In the genomic region with DNA sequence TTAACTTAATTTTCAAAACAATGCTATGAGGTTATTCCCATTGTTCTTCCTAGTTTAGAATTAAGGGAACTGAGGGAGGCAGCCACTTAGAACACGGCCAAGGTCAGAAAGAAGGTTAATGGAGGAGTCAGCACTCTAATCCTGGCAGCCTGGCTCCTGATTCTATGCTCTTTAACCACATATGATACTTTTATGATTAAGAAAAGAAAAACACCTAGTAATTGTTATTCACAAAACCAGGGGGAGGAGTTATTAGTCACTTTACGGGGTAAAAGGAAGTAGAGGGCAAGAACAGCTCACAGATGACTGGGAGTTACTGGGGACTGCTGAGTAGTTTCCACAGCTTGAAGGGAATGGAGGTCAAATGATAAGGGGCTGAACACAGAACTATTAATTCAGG, we compare ENCODE assay signal across 8 cellular contexts. TPM values are rescaled to one million over a fixed set of nuclear protein-coding genes. Genes with fewer than 3 reads are reported as not detected.
DNase-seq lines count a peak whose midpoint lies in the region; ATAC-seq, FAIRE-seq and TF ChIP-seq lines count a peak whose summit lies in the region.

No MANE protein-coding gene starts in this region.

- no peak overlapping the region for H2BK12ac ChIP-seq in neuronal stem cell (ENCODE audit: low read length)

- H3K18ac ChIP-seq in neuronal stem cell (ENCODE audit: low read length) = no peak overlapping the region

- H4K8ac ChIP-seq in neuronal stem cell (ENCODE audit: low read depth, low read length) = no peak overlapping the region

- H3K36me3 Mint-ChIP-seq in effector memory CD8-positive, alpha-beta T cell (ENCODE audit: insufficient read depth) = no peaks in the 10 kb centered on the region

- H4K91ac ChIP-seq in neuronal stem cell (ENCODE audit: low read depth, low read length, poor library complexity) = no peak overlapping the region

- no peak for FAIRE-seq in D721Med (lab: Jason Lieb, UNC)

- H2AFZ ChIP-seq in neuronal stem cell (ENCODE audit: low read length) = no peak overlapping the region

- no peaks in the 10 kb centered on the region for H3K9me3 ChIP-seq in neuronal stem cell (replicated peaks in 1 of 2; ENCODE audit: control insufficient read depth in 2 of 2, insufficient read depth in 1 of 2, low read depth in 1 of 2, low read length in 2 of 2)

- peaks cover 0 to 6% of the 10 kb centered on the region in 2 donors for H3K27me3 Mint-ChIP-seq in effector memory CD8-positive, alpha-beta T cell

- no CpG with 5 or more reads among the region's 2 CpGs for WGBS in neuronal stem cell (ENCODE audit: extremely low coverage in 2 of 2, insufficient read length in 2 of 2, insufficient replicate concordance in 1 of 2), 2 donors

- no peaks in the 10 kb centered on the region for H3K4me1 Mint-ChIP-seq in effector memory CD8-positive, alpha-beta T cell (ENCODE audit: low read depth in 2 of 2)

- H3K4me2 ChIP-seq in neuronal stem cell (ENCODE audit: insufficient read depth, low read length, poor library complexity, severe bottlenecking) = no peak overlapping the region

- H3K27me3 ChIP-seq in neuronal stem cell (ENCODE audit: control insufficient read depth in 3 of 3, insufficient read depth in 3 of 3, low read depth in 1 of 3, low read length in 3 of 3) = no peaks in the 10 kb centered on the region

- H3K9me3 Mint-ChIP-seq in effector memory CD8-positive, alpha-beta T cell = no peaks in the 10 kb centered on the region

- TF ChIP-seq CTCF in fibroblast of mammary gland (conservative IDR thresholded peaks at IDR 0.05; ENCODE audit: control insufficient read depth, insufficient read depth, low read depth, low read length) (no peak), D721Med (IDR thresholded peaks at IDR 0.05; ENCODE audit: insufficient read depth, missing control alignments) (no peak)

- intact Hi-C loops in head of caudate nucleus (cut with DNase I) = no loop called here

- DNase-seq in CMK (ENCODE audit: low read depth) (peak; percentile 24), Kasumi-1 (lab: John Stamatoyannopoulos, UW) (peak; percentile 45 to 55), fibroblast of mammary gland (ENCODE audit: low read depth) (peak; percentile 83), D721Med (ENCODE audit: insufficient read length, low spot score) (no peak), head of caudate nucleus (no peak), neuronal stem cell (ENCODE audit: low spot score) (no peak)
- DNase-seq in effector memory CD8-positive, alpha-beta T cell = no peak

- H2BK120ac ChIP-seq in neuronal stem cell (ENCODE audit: low read depth, low read length) = no peak overlapping the region

- H3K27ac Mint-ChIP-seq in effector memory CD8-positive, alpha-beta T cell = no peak overlapping the region

- H3K36me3 ChIP-seq in neuronal stem cell (replicated peaks in 1 of 2; ENCODE audit: control insufficient read depth in 2 of 2, insufficient read depth in 2 of 2, low read length in 2 of 2) = no peaks in the 10 kb centered on the region

- no peak overlapping the region for H2AK5ac ChIP-seq in neuronal stem cell (ENCODE audit: low read depth, low read length)

- H3K23ac ChIP-seq in neuronal stem cell (ENCODE audit: low read depth, low read length, poor library complexity) = no peak overlapping the region

- peaks cover 0 to 5% of the 10 kb centered on the region in 2 donors for H3K4me1 ChIP-seq in neuronal stem cell (ENCODE audit: control insufficient read depth in 2 of 2, insufficient read depth in 1 of 2, low read depth in 1 of 2, low read length in 2 of 2)

- no peak overlapping the region for H3K14ac ChIP-seq in neuronal stem cell (ENCODE audit: low read length)

- H3K4me3 ChIP-seq in fibroblast of mammary gland (ENCODE audit: control insufficient read depth, low read depth, low read length) = no peak overlapping the region
- no peak overlapping the region for H3K4me3 ChIP-seq in neuronal stem cell (ENCODE audit: low read length in 2 of 2)

- H2BK15ac ChIP-seq in neuronal stem cell (ENCODE audit: low read length) = no peak overlapping the region

- ATAC-seq in GM21529 (IDR thresholded peaks at IDR 0.05; ENCODE audit: unreplicated experiment) = peak; percentile 74
- ATAC-seq in effector memory CD8-positive, alpha-beta T cell (replicated peaks) = no peak

- no peak overlapping the region for H3K27ac ChIP-seq in neuronal stem cell (replicated peaks; ENCODE audit: low read length)

- no peak overlapping the region for H2BK5ac ChIP-seq in neuronal stem cell (ENCODE audit: low read length)

- no peaks in the 10 kb centered on the region for H3K79me1 ChIP-seq in neuronal stem cell (ENCODE audit: low read depth, low read length)

- H3K9ac ChIP-seq in neuronal stem cell (ENCODE audit: low read depth, low read length, poor library complexity) = no peak overlapping the region

- H3K4ac ChIP-seq in neuronal stem cell (ENCODE audit: low read length) = no peak overlapping the region

- H3K4me3 Mint-ChIP-seq in effector memory CD8-positive, alpha-beta T cell = no peak overlapping the region

RNA-seq across cellular contexts. Expression of gene GADD45A, which starts 38.6 kb away (rescaled TPM):
- 58.6 TPM for polyA plus RNA-seq in neuronal stem cell (2013, experiment 1 of 2)
- polyA plus RNA-seq in neuronal stem cell (2013, experiment 2 of 2) = 59.0 TPM

Comparison
In these comparisons a context has a peak if more than half of its experiments do, and no peak if none do; other contexts are left out.
1. DNase-seq: peak in CMK (single experiment), Kasumi-1 (2 of 2) and fibroblast of mammary gland (single experiment); none in D721Med (single experiment), head of caudate nucleus (0 of 42), effector memory CD8-positive, alpha-beta T cell (0 of 3) and neuronal stem cell (single experiment).